ENCODE assay signal across 16 cellular contexts in genomic region chr6:167762259-167762962, GRCh38.
DNase-seq lines count a peak whose midpoint lies in the region; ATAC-seq and TF ChIP-seq lines count a peak whose summit lies in the region.
"Had no signal": no experiment of that assay in that cellular context is flagged by ENCODE, and none has a peak within 500 bp of the region (broad histone marks: within the 10 kb centered on the region; RNA-seq: fewer than 3 reads in every experiment).

No MANE protein-coding gene starts in this region.

- WGBS in body of pancreas, 2 donors = 44 to 67% methylated on average over 9 of the region's 9 CpGs
- 80% methylated on average over 9 of the region's 9 CpGs for WGBS in hepatocyte (ENCODE audit: low lambda C conversion rate, missing lambda C conversion rate)
- WGBS in spleen, 5 donors = 89 to 94% (median 92%) methylated on average over 9 of the region's 9 CpGs

- no peak overlapping the region for H2AFZ ChIP-seq in hepatocyte

- intact Hi-C loops in body of pancreas (cut with DNase I) = no loop called here
- intact Hi-C loops in spleen (cut with DNase I; ENCODE audit: low total_unique reads) = no loop called here

- H3K36me3 ChIP-seq in body of pancreas (replicated peaks in 1 of 2; ENCODE audit: insufficient read depth in 1 of 2, low read depth in 2 of 2) = no peaks in the 10 kb centered on the region
- no peaks in the 10 kb centered on the region for H3K36me3 ChIP-seq in hepatocyte (replicated peaks; ENCODE audit: insufficient read depth, low read depth)
- H3K36me3 ChIP-seq in spleen = no peaks in the 10 kb centered on the region
- H3K36me3 ChIP-seq: suprapubic skin had no signal

- H3K4me2 ChIP-seq in hepatocyte = no peak overlapping the region

- no peaks in the 10 kb centered on the region for H4K20me1 ChIP-seq in hepatocyte (ENCODE audit: insufficient read depth, poor library complexity, severe bottlenecking)

- H3K27ac ChIP-seq in body of pancreas (peak overlapping the region; percentile 25 to 66 (median 56)), hepatocyte (peak overlapping the region; percentile 81), spleen (no peak overlapping the region)

- no peaks in the 10 kb centered on the region for H3K27me3 ChIP-seq in body of pancreas
- no peaks in the 10 kb centered on the region for H3K27me3 ChIP-seq in hepatocyte
- H3K27me3 ChIP-seq in spleen (replicated peaks in 1 of 7) = no peaks in the 10 kb centered on the region

- H3K9me2 ChIP-seq in hepatocyte (replicated peaks; ENCODE audit: insufficient read depth) = no peaks in the 10 kb centered on the region

- H3K9me3 ChIP-seq in body of pancreas (no peaks in the 10 kb centered on the region), hepatocyte (ENCODE audit: low read depth) (no peaks in the 10 kb centered on the region), spleen (no peaks in the 10 kb centered on the region)
- H3K9me3 ChIP-seq: suprapubic skin had no signal

- TF ChIP-seq POLR2A in body of pancreas (IDR thresholded peaks at IDR 0.05) (no peak), spleen (IDR thresholded peaks at IDR 0.05) (no peak)

- peak; percentile 96 for DNase-seq in HuH-7 (ENCODE audit: low spot score)
- peak in 2 of 4 donors; percentile 35 to 36 for DNase-seq in body of pancreas
- peak; percentile 55 for DNase-seq in hepatocyte (ENCODE audit: low spot score)
- DNase-seq in pons (ENCODE audit: low spot score) = peak; percentile 91
- no peak for DNase-seq in NCI-H187 treated with DMSO at 0.1 percent for 48 hours (lab: John Stamatoyannopoulos, UW)
- no peak for DNase-seq in GM19238 (ENCODE audit: insufficient read length, low spot score)
- DNase-seq in ureter (ENCODE audit: low spot score) = no peak
- no peak for DNase-seq in spleen
- DNase-seq: activated CD4-positive, alpha-beta T cell treated with anti-CD3 and anti-CD28 coated beads for 48 hours; CD4-positive, alpha-beta T cell; DMS79 treated with DMSO at 0.1 percent for 48 hours; effector CD8-positive, alpha-beta T cell; natural killer cell; NCI-H446 had no signal

- H3K79me2 ChIP-seq in hepatocyte = no peaks in the 10 kb centered on the region

- H3K4me1 ChIP-seq in body of pancreas = peaks cover 17% of the 10 kb centered on the region
- H3K4me1 ChIP-seq in hepatocyte (ENCODE audit: insufficient read depth) = peaks cover 14% of the 10 kb centered on the region
- peaks cover 0 to 19% (median 4%) of the 10 kb centered on the region in 6 donors for H3K4me1 ChIP-seq in spleen

- H3K4me3 ChIP-seq in body of pancreas (no peak overlapping the region), hepatocyte (no peak overlapping the region), spleen (no peak overlapping the region)
- H3K4me3 ChIP-seq: suprapubic skin had no signal

- TF ChIP-seq CTCF in body of pancreas (IDR thresholded peaks at IDR 0.05) (no peak), hepatocyte (IDR thresholded peaks at IDR 0.05; ENCODE audit: poor library complexity) (no peak), spleen (IDR thresholded peaks at IDR 0.05 in 8 of 11, conservative IDR thresholded peaks at IDR 0.05 in 3 of 11) (no peak)

- ATAC-seq in body of pancreas = peak; percentile 77
- ATAC-seq: HCT116, natural killer cell had no signal

Comparison
In these comparisons a context has a peak if more than half of its experiments do, and no peak if none do; other contexts are left out.
1. DNase-seq: peak in HuH-7 (single experiment), hepatocyte (single experiment) and pons (single experiment); none in NCI-H187 treated with DMSO at 0.1 percent for 48 hours (single experiment), GM19238 (single experiment), ureter (single experiment) and spleen (single experiment).
2. H3K27ac ChIP-seq: peak in body of pancreas (4 of 4) and hepatocyte (single experiment); none in spleen (0 of 8).